Comparison of ENCODE assay signal across 8 cellular contexts in the genomic region with DNA sequence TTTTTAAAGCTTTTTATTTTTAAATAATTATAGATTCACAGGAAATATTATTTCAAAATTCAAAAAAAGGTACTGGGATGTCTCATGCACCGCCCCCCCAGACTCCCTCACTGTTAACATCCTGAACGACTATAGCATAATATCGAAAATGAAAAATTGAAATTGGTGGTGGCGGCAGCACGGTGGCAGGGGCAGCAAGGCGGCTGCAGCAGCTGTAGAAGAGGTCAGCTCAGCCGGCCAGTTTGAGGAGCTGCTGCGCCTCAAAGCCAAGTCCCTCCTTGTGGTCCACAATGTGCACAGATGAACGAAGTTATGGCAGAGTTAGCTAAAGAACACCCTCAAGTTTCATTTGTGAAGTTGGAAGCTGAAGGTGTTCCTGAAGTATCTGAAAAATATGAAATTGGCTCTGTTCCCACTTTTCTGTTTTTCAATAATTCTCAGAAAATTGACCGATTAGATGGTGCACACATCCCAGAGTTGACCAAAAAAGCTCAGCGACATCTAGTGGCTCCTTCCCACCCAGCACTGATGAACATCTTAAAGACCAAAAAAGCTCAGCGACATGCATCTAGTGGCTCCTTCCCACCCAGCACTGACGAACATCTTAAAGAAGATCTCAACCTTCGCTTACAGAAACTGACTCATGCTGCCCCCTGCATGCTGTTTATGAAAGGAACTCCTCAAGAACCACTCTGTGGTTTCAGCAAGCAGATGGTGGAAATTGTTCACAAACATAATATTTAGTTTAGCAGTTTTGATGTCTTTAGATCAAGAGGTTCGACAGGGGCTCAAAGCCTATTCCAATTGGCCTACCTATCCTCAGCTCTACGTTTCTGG.
DNase-seq lines count a peak whose midpoint lies in the region; ATAC-seq and TF ChIP-seq lines count a peak whose summit lies in the region.

No MANE protein-coding gene starts in this region.

- no peak overlapping the region for H4K91ac ChIP-seq in neuronal stem cell (ENCODE audit: low read depth, low read length, poor library complexity)

- no CpG with 5 or more reads among the region's 16 CpGs for whole genome bisulfite sequencing in neuronal stem cell (ENCODE audit: extremely low coverage in 2 of 2, insufficient read length in 2 of 2, insufficient replicate concordance in 1 of 2), 2 donors

- H3K4me2 ChIP-seq in fibroblast of lung (ENCODE audit: extremely low read depth, insufficient read depth, low read length) (peak overlapping the region; percentile 54), neuronal stem cell (ENCODE audit: insufficient read depth, low read length, poor library complexity, severe bottlenecking) (no peak overlapping the region)

- ATAC-seq in GM18519 (IDR thresholded peaks at IDR 0.05; ENCODE audit: low FRiP score, unreplicated experiment) (peak; percentile 88), HG03025 (IDR thresholded peaks at IDR 0.05; ENCODE audit: low FRiP score, unreplicated experiment) (peak; percentile 64)

- H3K36me3 ChIP-seq in fibroblast of lung (ENCODE audit: control insufficient read depth, insufficient read depth, low read length) = no peaks in the 10 kb centered on the region
- H3K36me3 ChIP-seq in neuronal stem cell (replicated peaks in 1 of 2; ENCODE audit: control insufficient read depth in 2 of 2, insufficient read depth in 2 of 2, low read length in 2 of 2) = peaks cover 0 to 4% of the 10 kb centered on the region in 2 donors

- H3K27me3 ChIP-seq in fibroblast of lung (ENCODE audit: control insufficient read depth, insufficient read depth, low read length) (no peaks in the 10 kb centered on the region), neuronal stem cell (ENCODE audit: control insufficient read depth in 3 of 3, insufficient read depth in 3 of 3, low read depth in 1 of 3, low read length in 3 of 3) (no peaks in the 10 kb centered on the region)

- peaks cover 7% of the 10 kb centered on the region for H3K4me1 ChIP-seq in fibroblast of lung (ENCODE audit: control insufficient read depth, extremely low read depth, insufficient read depth, low read length)
- no peaks in the 10 kb centered on the region for H3K4me1 ChIP-seq in neuronal stem cell (ENCODE audit: control insufficient read depth in 2 of 2, insufficient read depth in 1 of 2, low read depth in 1 of 2, low read length in 2 of 2)

- H3K9me3 Mint-ChIP-seq in type B pancreatic cell = peaks cover 4% of the 10 kb centered on the region

- H3K4me3 Mint-ChIP-seq in type B pancreatic cell = no peak overlapping the region

- H3K27ac ChIP-seq in fibroblast of lung (ENCODE audit: insufficient read depth, low read length) = no peak overlapping the region
- no peak overlapping the region for H3K27ac ChIP-seq in neuronal stem cell (replicated peaks; ENCODE audit: low read length)

- H2AFZ ChIP-seq in fibroblast of lung (ENCODE audit: low read length) (no peak overlapping the region), neuronal stem cell (ENCODE audit: low read length) (no peak overlapping the region)

- H3K4me1 Mint-ChIP-seq in type B pancreatic cell (ENCODE audit: unreplicated experiment) = no peaks in the 10 kb centered on the region

- no peak overlapping the region for H4K8ac ChIP-seq in neuronal stem cell (ENCODE audit: low read depth, low read length)

- H3K4ac ChIP-seq in neuronal stem cell (ENCODE audit: low read length) = no peak overlapping the region

- no peak overlapping the region for H3K23ac ChIP-seq in neuronal stem cell (ENCODE audit: low read depth, low read length, poor library complexity)

- H3K9ac ChIP-seq in fibroblast of lung (ENCODE audit: insufficient read depth, low read length) (no peak overlapping the region), neuronal stem cell (ENCODE audit: low read depth, low read length, poor library complexity) (no peak overlapping the region)

- no peak overlapping the region for H3K14ac ChIP-seq in neuronal stem cell (ENCODE audit: low read length)

- H2BK5ac ChIP-seq in neuronal stem cell (ENCODE audit: low read length) = no peak overlapping the region

- no peak overlapping the region for H3K27ac Mint-ChIP-seq in type B pancreatic cell

- DNase-seq in AG08396 (ENCODE audit: low spot score) (peak; percentile 45), NOMO-1 treated with dmso at 0.1 percent for 144 hours (lab: John Stamatoyannopoulos, UW; ENCODE audit: unreplicated experiment) (peak; percentile 2), activated T-cell treated with anti-CD3 and anti-CD28 coated beads for 24 hours (ENCODE audit: low read depth) (peak; percentile 26), fibroblast of lung (ENCODE audit: low read depth in 2 of 2) (peak; percentile 91 to 97), neuronal stem cell (ENCODE audit: low spot score) (peak; percentile 14), type B pancreatic cell (ENCODE audit: extremely low spot score, unreplicated experiment) (no peak)

- H3K4me3 ChIP-seq in fibroblast of lung (replicated peaks in 1 of 4; ENCODE audit: control extremely low read depth in 1 of 4, insufficient read depth in 1 of 4, low read depth in 3 of 4, low read length in 4 of 4) (no peak overlapping the region), neuronal stem cell (ENCODE audit: low read length in 2 of 2) (no peak overlapping the region)

- no peak overlapping the region for H3K18ac ChIP-seq in neuronal stem cell (ENCODE audit: low read length)

- H3K9me3 ChIP-seq in fibroblast of lung (ENCODE audit: control insufficient read depth, insufficient read depth, low read depth, low read length) (no peaks in the 10 kb centered on the region), neuronal stem cell (replicated peaks in 1 of 2; ENCODE audit: control insufficient read depth in 2 of 2, insufficient read depth in 1 of 2, low read depth in 1 of 2, low read length in 2 of 2) (peaks cover 0 to 10% of the 10 kb centered on the region in 2 donors)

- H2BK15ac ChIP-seq in neuronal stem cell (ENCODE audit: low read length) = no peak overlapping the region

- H2AK5ac ChIP-seq in neuronal stem cell (ENCODE audit: low read depth, low read length) = no peak overlapping the region

- H3K79me1 ChIP-seq in neuronal stem cell (ENCODE audit: low read depth, low read length) = no peaks in the 10 kb centered on the region

- H4K20me1 ChIP-seq in fibroblast of lung (ENCODE audit: control insufficient read depth, extremely low read depth, insufficient read depth, low read length) = no peaks in the 10 kb centered on the region

- no peaks in the 10 kb centered on the region for H3K27me3 Mint-ChIP-seq in type B pancreatic cell

- no peak overlapping the region for H2BK120ac ChIP-seq in neuronal stem cell (ENCODE audit: low read depth, low read length)

- H3K79me2 ChIP-seq in fibroblast of lung (ENCODE audit: control insufficient read depth, insufficient read depth, low read length) = no peaks in the 10 kb centered on the region

- peaks cover 8% of the 10 kb centered on the region for H3K36me3 Mint-ChIP-seq in type B pancreatic cell

- TF ChIP-seq CTCF in fibroblast of lung (conservative IDR thresholded peaks at IDR 0.05 in 1 of 2, IDR thresholded peaks at IDR 0.05 in 1 of 2; ENCODE audit: low read depth in 1 of 2, low read length in 2 of 2) (peak; percentile 71 to 76), type B pancreatic cell (conservative IDR thresholded peaks at IDR 0.05) (peak; percentile 78)

- H2BK12ac ChIP-seq in neuronal stem cell (ENCODE audit: low read length) = no peak overlapping the region
